ENCODE assay signal across 18 cellular contexts in the genomic region with DNA sequence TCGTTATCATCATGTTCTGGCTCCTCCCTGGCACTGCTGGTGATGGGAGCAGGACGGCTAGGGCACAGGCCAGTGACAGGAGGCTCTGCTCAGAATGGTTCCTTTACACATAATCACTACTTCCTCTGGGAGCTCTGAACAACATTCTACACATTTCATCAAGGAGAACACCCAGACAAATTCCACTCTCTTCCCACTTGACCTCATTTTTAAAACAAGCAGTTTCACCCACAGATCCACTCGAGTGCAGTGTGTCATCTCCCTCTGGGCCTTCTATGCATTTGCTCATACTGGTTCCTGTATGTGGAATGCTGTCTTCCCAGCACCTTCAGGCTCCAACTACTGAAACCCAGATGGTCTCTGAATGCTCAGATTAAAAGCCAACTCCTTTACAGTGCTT.
DNase-seq lines count a peak whose midpoint lies in the region; ATAC-seq and TF ChIP-seq lines count a peak whose summit lies in the region.
"Had no signal": no experiment of that assay in that cellular context is flagged by ENCODE, and none has a peak within 500 bp of the region (broad histone marks: within the 10 kb centered on the region; RNA-seq: fewer than 3 reads in every experiment).

No MANE protein-coding gene starts in this region.

- H3K36me3 Mint-ChIP-seq in immature natural killer cell = peaks cover 24 to 50% (median 33%) of the 10 kb centered on the region in 3 donors

- no peaks in the 10 kb centered on the region for H3K27me3 Mint-ChIP-seq in immature natural killer cell (ENCODE audit: low read depth in 3 of 3)
- H3K27me3 Mint-ChIP-seq: activated naive CD8-positive, alpha-beta T cell treated with anti-CD3 and anti-CD28 coated beads, Interleukin-2, amount 50 U/mL, for 24 hours had no signal

- peak; percentile 78 for ATAC-seq in upper lobe of right lung
- ATAC-seq: activated naive CD8-positive, alpha-beta T cell treated with anti-CD3 and anti-CD28 coated beads, Interleukin-2, amount 50 U/mL, for 24 hours; left colon had no signal

- H3K27me3 ChIP-seq in cardiac muscle cell (no peaks in the 10 kb centered on the region), right atrium auricular region (no peaks in the 10 kb centered on the region), upper lobe of right lung (no peaks in the 10 kb centered on the region)
- H3K27me3 ChIP-seq: BLaER1 treated with 17β-estradiol and CSF1 and Interleukin-3, amounts not matched to agents 10 nM and 100 nM; uterus had no signal

- no peak overlapping the region for H3K4me3 Mint-ChIP-seq in immature natural killer cell
- H3K4me3 Mint-ChIP-seq: activated naive CD8-positive, alpha-beta T cell treated with anti-CD3 and anti-CD28 coated beads, Interleukin-2, amount 50 U/mL, for 24 hours had no signal

- no peak for TF ChIP-seq CTCF in cardiac muscle cell (IDR thresholded peaks at IDR 0.05; ENCODE audit: low read depth, low read length)
- no peak for TF ChIP-seq CTCF in right atrium auricular region (IDR thresholded peaks at IDR 0.05)
- no peak for TF ChIP-seq CTCF in upper lobe of right lung (IDR thresholded peaks at IDR 0.05)

- peak overlapping the region in 4 of 6 donors; percentile 10 to 66 (median 44) for H3K27ac Mint-ChIP-seq in immature natural killer cell
- H3K27ac Mint-ChIP-seq: activated naive CD8-positive, alpha-beta T cell treated with anti-CD3 and anti-CD28 coated beads, Interleukin-2, amount 50 U/mL, for 24 hours had no signal

- intact Hi-C loops in upper lobe of right lung (cut with DNase I) = no loop called here

- H3K4me1 ChIP-seq in cardiac muscle cell (ENCODE audit: low read depth) = peaks cover 13% of the 10 kb centered on the region
- peaks cover 0 to 9% of the 10 kb centered on the region in 2 donors for H3K4me1 ChIP-seq in right atrium auricular region
- no peaks in the 10 kb centered on the region for H3K4me1 ChIP-seq in upper lobe of right lung
- H3K4me1 ChIP-seq: uterus had no signal

- H3K27ac ChIP-seq in cardiac muscle cell = peak overlapping the region; percentile 75
- H3K27ac ChIP-seq in right atrium auricular region = no peak overlapping the region
- H3K27ac ChIP-seq in upper lobe of right lung = no peak overlapping the region
- H3K27ac ChIP-seq: RWPE1, uterus had no signal

- no peaks in the 10 kb centered on the region for H3K9me3 ChIP-seq in cardiac muscle cell (ENCODE audit: low read depth)
- H3K9me3 ChIP-seq in right atrium auricular region = no peaks in the 10 kb centered on the region
- H3K9me3 ChIP-seq in upper lobe of right lung = no peaks in the 10 kb centered on the region
- H3K9me3 ChIP-seq: uterus had no signal

- H3K36me3 ChIP-seq in cardiac muscle cell = peaks cover 18% of the 10 kb centered on the region
- peaks cover 25% of the 10 kb centered on the region for H3K36me3 ChIP-seq in right atrium auricular region
- peaks cover 67% of the 10 kb centered on the region for H3K36me3 ChIP-seq in upper lobe of right lung
- H3K36me3 ChIP-seq: uterus had no signal

- H3K4me1 Mint-ChIP-seq in immature natural killer cell = peaks cover 0 to 1% of the 10 kb centered on the region in 2 donors

- DNase-seq in cardiac muscle cell (ENCODE audit: low read depth in 1 of 2, low spot score in 1 of 2) (peak; percentile 18 to 32), right atrium auricular region (ENCODE audit: low spot score) (no peak), amniotic epithelial cell (ENCODE audit: low read depth) (peak; percentile 72), immature natural killer cell (no peak), upper lobe of right lung (no peak), DMS153 treated with DMSO at 0.1 percent for 48 hours (lab: John Stamatoyannopoulos, UW; ENCODE audit: unreplicated experiment) (no peak), RPMI8226 (no peak), NCI-H524 (lab: John Stamatoyannopoulos, UW) (no peak)
- DNase-seq: activated naive CD8-positive, alpha-beta T cell treated with anti-CD3 and anti-CD28 coated beads, Interleukin-2, amount 50 U/mL, for 24 hours; effector memory CD4-positive, alpha-beta T cell; glutamatergic neuron; left colon; NCI-H1105 treated with DMSO at 0.1 percent for 48 hours; NCI-H526 treated with DMSO at 0.1 percent for 48 hours; stimulated activated CD4-positive, alpha-beta T cell treated with anti-CD3 and anti-CD28 coated beads, Interleukin-12 subunit alpha, Interleukin-12 subunit beta, amount 100 ng/mL, for 4 hours; uterus had no signal

- no peaks in the 10 kb centered on the region for H3K9me3 Mint-ChIP-seq in immature natural killer cell
- H3K9me3 Mint-ChIP-seq: activated naive CD8-positive, alpha-beta T cell treated with anti-CD3 and anti-CD28 coated beads, Interleukin-2, amount 50 U/mL, for 24 hours had no signal

- H3K4me3 ChIP-seq in cardiac muscle cell = no peak overlapping the region
- H3K4me3 ChIP-seq in right atrium auricular region = no peak overlapping the region
- H3K4me3 ChIP-seq in upper lobe of right lung = no peak overlapping the region
- H3K4me3 ChIP-seq: BLaER1 treated with 17β-estradiol and CSF1 and Interleukin-3, amounts not matched to agents 10 nM and 100 nM; uterus had no signal

Comparison
In these comparisons a context has a peak if more than half of its experiments do, and no peak if none do; other contexts are left out.
1. DNase-seq: peak in cardiac muscle cell (2 of 2) and amniotic epithelial cell (single experiment); none in right atrium auricular region (single experiment), immature natural killer cell (0 of 3), upper lobe of right lung (single experiment), DMS153 treated with DMSO at 0.1 percent for 48 hours (single experiment), RPMI8226 (single experiment) and NCI-H524 (0 of 2).